In the genomic region with DNA sequence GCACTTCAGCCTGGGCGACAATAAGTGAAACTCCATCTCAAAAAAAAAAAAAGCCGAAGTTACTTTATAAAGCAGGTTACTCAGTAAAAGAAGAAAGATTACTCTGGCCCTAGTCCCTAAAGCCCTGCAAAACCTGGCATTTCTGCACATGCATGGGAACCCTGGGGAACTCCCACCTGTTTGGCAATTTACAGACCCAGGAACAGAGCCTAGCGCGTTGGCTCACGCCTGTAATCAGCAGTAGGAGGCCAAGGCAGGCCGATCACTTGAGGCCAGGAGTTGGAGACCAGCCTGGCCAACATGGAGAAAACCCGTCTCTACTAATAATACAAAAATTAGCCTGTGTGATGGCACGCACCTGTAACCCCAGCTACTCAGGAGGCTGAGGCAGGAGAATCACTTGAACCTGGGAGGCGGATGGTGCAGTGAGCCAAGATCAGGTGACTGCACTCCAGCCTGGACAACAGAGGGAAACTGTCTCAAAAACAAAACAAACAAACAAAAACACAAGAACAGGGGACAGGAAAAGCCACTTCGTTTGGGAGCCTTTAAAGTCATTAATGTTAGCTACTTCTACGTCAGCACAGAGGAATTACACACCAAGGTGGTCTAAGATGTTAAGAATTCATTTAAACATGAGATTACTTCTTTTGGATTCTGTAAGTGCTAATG, we compare ENCODE assay signal across 14 cellular contexts. TPM values are rescaled to one million over a fixed set of nuclear protein-coding genes. Genes with fewer than 3 reads are reported as not detected.
A peak's percentile ranks its signal among the peaks of the same experiment; 100 is the strongest.
DNase-seq lines count a peak whose midpoint lies in the region; ATAC-seq, FAIRE-seq and TF ChIP-seq lines count a peak whose summit lies in the region.
"Had no signal": no experiment of that assay in that cellular context is flagged by ENCODE, and none has a peak within 500 bp of the region (broad histone marks: within the 10 kb centered on the region; RNA-seq: fewer than 3 reads in every experiment).

No MANE protein-coding gene starts in this region.

- no peak for FAIRE-seq in HepG2 (lab: Jason Lieb, UNC)

- H3K27me3 ChIP-seq in GM23338 (ENCODE audit: insufficient read depth) (no peaks in the 10 kb centered on the region), HepG2 (ENCODE audit: control insufficient read depth in 1 of 2, insufficient read depth in 2 of 2, low read length in 2 of 2) (no peaks in the 10 kb centered on the region), skeletal muscle satellite cell (ENCODE audit: control insufficient read depth, insufficient read depth, low read length) (no peaks in the 10 kb centered on the region)
- H3K27me3 ChIP-seq: BLaER1 had no signal

- H3K9ac ChIP-seq in HepG2 (ENCODE audit: insufficient read depth, low read depth, low read length) (peak overlapping the region; percentile 85; the same call in 1 of the 2 replicates), skeletal muscle satellite cell (ENCODE audit: low read depth, low read length) (peak overlapping the region; percentile 10)
- H3K9ac ChIP-seq: BLaER1 had no signal

- H3K4me1 Mint-ChIP-seq in GM23338 (peaks cover 18% of the 10 kb centered on the region), chondrocyte (ENCODE audit: low read depth) (peaks cover 27% of the 10 kb centered on the region)
- H3K4me1 Mint-ChIP-seq: stimulated activated naive CD8-positive, alpha-beta T cell treated with anti-CD3 and anti-CD28 coated beads, Interleukin-15, amount 100 ng/mL, for 72 hours had no signal

- H3K27me3 Mint-ChIP-seq in GM23338 (ENCODE audit: insufficient read depth, low read depth, poor library complexity), result peaks cover 6% of the 10 kb centered on the region
- no peaks in the 10 kb centered on the region for H3K27me3 Mint-ChIP-seq in chondrocyte (ENCODE audit: low read depth)
- H3K27me3 Mint-ChIP-seq: stimulated activated naive CD8-positive, alpha-beta T cell treated with anti-CD3 and anti-CD28 coated beads, Interleukin-15, amount 100 ng/mL, for 72 hours had no signal

- no peak for ATAC-seq in GM23338
- no peak for ATAC-seq in HepG2
- ATAC-seq: stimulated activated naive CD8-positive, alpha-beta T cell treated with anti-CD3 and anti-CD28 coated beads, Interleukin-15, amount 100 ng/mL, for 72 hours had no signal

- H3K4me2 ChIP-seq in GM23338, result no peak overlapping the region
- 0 out of 2 replicates have a peak overlapping the region, but pooled peaks have one; percentile 76 for H3K4me2 ChIP-seq in HepG2 (ENCODE audit: low read depth, low read length)
- peak overlapping the region; percentile 69 for H3K4me2 ChIP-seq in skeletal muscle satellite cell (ENCODE audit: low read length)
- H3K4me2 ChIP-seq: BLaER1 had no signal

- no peak overlapping the region for H3K4me3 ChIP-seq in GM23338
- H3K4me3 ChIP-seq in HepG2 (replicated peaks in 1 of 3; ENCODE audit: insufficient read depth in 1 of 3, low read depth in 2 of 3, low read length in 3 of 3), result no peak overlapping the region
- no peak overlapping the region for H3K4me3 ChIP-seq in skeletal muscle satellite cell (ENCODE audit: low read length)
- H3K4me3 ChIP-seq: BLaER1 had no signal

- TF ChIP-seq CTCF in GM23338 (conservative IDR thresholded peaks at IDR 0.05; ENCODE audit: low read depth in 2 of 2) (no peak), chondrocyte (IDR thresholded peaks at IDR 0.05) (no peak), HepG2 (CRISPR knock-in tag; IDR thresholded peaks at IDR 0.05) (no peak)

- no peak for TF ChIP-seq EP300 in HepG2 (IDR thresholded peaks at IDR 0.05; ENCODE audit: low read depth in 2 of 2, low read length in 2 of 2)
- no peak for TF ChIP-seq EP300 in HepG2 (CRISPR knock-in tag; IDR thresholded peaks at IDR 0.05; ENCODE audit: borderline replicate concordance)

- TF ChIP-seq POLR2A in HepG2 (IDR thresholded peaks at IDR 0.05; ENCODE audit: insufficient read depth in 1 of 2, low read depth in 2 of 2, low read length in 2 of 2), result no peak

- POLR2A ChIA-PET in HepG2 (lab: Yijun Ruan, JAX), result interaction anchor here (0.7 to 4.9 kb wide), 12 partner anchors 10 to 164 kb away, joined by 3 to 71 read pairs (median 8); a partner anchor contains a TSS

- intact Hi-C loops in HepG2 (cut with micrococcal nuclease; ENCODE audit: unreplicated experiment), result loop anchor here (5.0 to 10.0 kb wide), 2 partner anchors 41 to 661 kb away; a partner anchor contains a TSS

- no peaks in the 10 kb centered on the region for H3K9me3 ChIP-seq in HepG2 (ENCODE audit: low read length)
- H3K9me3 ChIP-seq in skeletal muscle satellite cell (replicated peaks; ENCODE audit: low read length), result no peaks in the 10 kb centered on the region
- H3K9me3 ChIP-seq: BLaER1 had no signal

- in situ Hi-C loops in HepG2 (cut with HindIII; ENCODE audit: extremely low pct_ligation_motif_present, low pct_unique_long_range_greater_than_20kb), result loop anchor here (5.0 to 10.0 kb wide), 3 partner anchors 34 to 164 kb away; a partner anchor contains a TSS

- H3F3A ChIP-seq in GM23338 (replicated peaks; ENCODE audit: low read depth), result no peaks in the 10 kb centered on the region

- WGBS in HepG2 (ENCODE audit: low lambda C conversion rate), result 86% methylated on average over 11 of the region's 11 CpGs

- no TSS peak for BruUV-seq in HepG2 (replicated peaks; lab: Mats Ljungman, UMichigan)

- H3K9me3 Mint-ChIP-seq in GM23338 (no peaks in the 10 kb centered on the region), chondrocyte (ENCODE audit: low read depth) (no peaks in the 10 kb centered on the region)
- H3K9me3 Mint-ChIP-seq: stimulated activated naive CD8-positive, alpha-beta T cell treated with anti-CD3 and anti-CD28 coated beads, Interleukin-15, amount 100 ng/mL, for 72 hours had no signal

- H4K20me1 ChIP-seq in GM23338 (replicated peaks; ENCODE audit: insufficient read depth) (no peaks in the 10 kb centered on the region), HepG2 (ENCODE audit: insufficient read depth, low read length) (no peaks in the 10 kb centered on the region)
- H4K20me1 ChIP-seq: BLaER1 had no signal

- H3K79me2 ChIP-seq in GM23338 (replicated peaks; ENCODE audit: insufficient read depth), result no peaks in the 10 kb centered on the region
- H3K79me2 ChIP-seq in HepG2 (ENCODE audit: insufficient read depth, low read length), result no peaks in the 10 kb centered on the region

- CTCF ChIA-PET in HepG2 (lab: Yijun Ruan, JAX; ENCODE audit: low intra/inter-chr PET ratio, low total read pairs), result interaction anchor here (5.3 kb wide), 1 partner anchor 164 kb away, joined by 149 read pairs; no protein-coding TSS in a partner anchor

- H3K9me2 ChIP-seq in GM23338 (ENCODE audit: insufficient read depth), result no peaks in the 10 kb centered on the region

- H3K4me1 ChIP-seq in GM23338 (ENCODE audit: insufficient read depth), result peaks cover 7% of the 10 kb centered on the region; the same call in 1 of the 2 replicates
- peaks cover 76% of the 10 kb centered on the region for H3K4me1 ChIP-seq in HepG2 (ENCODE audit: insufficient read depth, low read length)
- H3K4me1 ChIP-seq in skeletal muscle satellite cell (ENCODE audit: control insufficient read depth, insufficient read depth, low read length), result peaks cover 21% of the 10 kb centered on the region
- H3K4me1 ChIP-seq: BLaER1 had no signal

- DNase-seq in GM23338 (ENCODE audit: low spot score), result no peak
- no peak for DNase-seq in chondrocyte (ENCODE audit: low spot score)
- DNase-seq in HepG2 (ENCODE audit: low spot score), result no peak
- no peak for DNase-seq in EL
- DNase-seq in epidermal melanocyte (ENCODE audit: insufficient read length, low spot score), result no peak
- DNase-seq in stimulated activated CD4-positive, alpha-beta T cell treated with anti-CD3 and anti-CD28 coated beads, Interleukin-15, amount 100 ng/mL, for 24 hours, result no peak
- no peak for DNase-seq in HT-29 (ENCODE audit: low spot score)
- DNase-seq: activated effector memory CD4-positive, alpha-beta T cell treated with anti-CD3 and anti-CD28 coated beads, Interleukin-2, amount 50 U/mL, for 16 hours; cortex of kidney; NCI-H510A; SHP77 treated with DMSO at 0.1 percent for 48 hours; stimulated activated naive CD8-positive, alpha-beta T cell treated with anti-CD3 and anti-CD28 coated beads, Interleukin-15, amount 100 ng/mL, for 72 hours had no signal

- peak overlapping the region; percentile 72 for H2AFZ ChIP-seq in GM23338
- H2AFZ ChIP-seq in HepG2 (ENCODE audit: low read length), result no peak overlapping the region

- H3K4me3 Mint-ChIP-seq in GM23338 (no peak overlapping the region), chondrocyte (ENCODE audit: unreplicated experiment) (no peak overlapping the region)
- H3K4me3 Mint-ChIP-seq: stimulated activated naive CD8-positive, alpha-beta T cell treated with anti-CD3 and anti-CD28 coated beads, Interleukin-15, amount 100 ng/mL, for 72 hours had no signal

- no peak for TF ChIP-seq RAD21 in HepG2 (CRISPR knock-in tag; IDR thresholded peaks at IDR 0.05)

- H3K36me3 Mint-ChIP-seq in GM23338 (ENCODE audit: low read depth), result no peaks in the 10 kb centered on the region
- no peaks in the 10 kb centered on the region for H3K36me3 Mint-ChIP-seq in chondrocyte (ENCODE audit: low read depth)

- H3K27ac ChIP-seq in GM23338 (ENCODE audit: low read depth), result no peak overlapping the region; the same call in 1 of the 2 replicates
- H3K27ac ChIP-seq in HepG2 (ENCODE audit: extremely low read length, insufficient read depth, low read length), result peak overlapping the region; percentile 86
- H3K27ac ChIP-seq: BLaER1 had no signal

- H3K27ac Mint-ChIP-seq in GM23338 (no peak overlapping the region), chondrocyte (ENCODE audit: unreplicated experiment) (peak overlapping the region; percentile 90)
- H3K27ac Mint-ChIP-seq: stimulated activated naive CD8-positive, alpha-beta T cell treated with anti-CD3 and anti-CD28 coated beads, Interleukin-15, amount 100 ng/mL, for 72 hours had no signal

- no peaks in the 10 kb centered on the region for H3K36me3 ChIP-seq in GM23338 (ENCODE audit: insufficient read depth)
- no peaks in the 10 kb centered on the region for H3K36me3 ChIP-seq in HepG2 (replicated peaks in 1 of 2; ENCODE audit: control insufficient read depth in 1 of 2, insufficient read depth in 2 of 2, low read length in 2 of 2)
- no peaks in the 10 kb centered on the region for H3K36me3 ChIP-seq in skeletal muscle satellite cell (ENCODE audit: insufficient read depth, low read length)
- H3K36me3 ChIP-seq: BLaER1 had no signal

RNA-seq across cellular contexts. Expression of a gene that starts 34.1 kb away (rescaled TPM):
- 22.3 and 27.5 TPM in 2 replicates for total RNA-seq in GM23338 (2014; rRNA removed; shearing (Covaris generic))
- polyA plus RNA-seq in GM23338 (2016; fragmentation: Nextera tagmentation; extraction: Ambion mirVana) (33.5 and 36.4 TPM in 2 replicates), HepG2 (2011; rRNA removed) (71.7 and 86.1 TPM in 2 replicates)
- total RNA-seq in chondrocyte (19.1 to 24.1 TPM (median 19.2 TPM) in 3 replicates), HepG2 (2016; rRNA removed; fragmentation: Illumina TruSeq; extraction: Trizol) (19.1 and 26.6 TPM in 2 replicates)
- 6.3 and 6.7 TPM in 2 replicates for total RNA-seq in HepG2 (2016; cell fraction: cytosol; rRNA removed; fragmentation: Illumina TruSeq; extraction: Trizol; ENCODE audit: low read depth)
- 21.4 and 27.7 TPM in 2 replicates for total RNA-seq in HepG2 (2016; cell fraction: insoluble cytoplasmic fraction; rRNA removed; fragmentation: Illumina TruSeq; extraction: Trizol)
- 21.8 and 22.7 TPM in 2 replicates for total RNA-seq in HepG2 (2016; cell fraction: membrane; rRNA removed; fragmentation: Illumina TruSeq; extraction: Trizol)
- 17.5 and 18.0 TPM in 2 replicates for total RNA-seq in HepG2 (2016; cell fraction: nucleus; rRNA removed; fragmentation: Illumina TruSeq; extraction: Trizol)
- polyA plus RNA-seq in HepG2 (2011; cell fraction: cytosol; rRNA removed), result 77.8 and 91.0 TPM in 2 replicates
- 27.9 and 29.6 TPM in 2 replicates for polyA plus RNA-seq in HepG2 (2011; cell fraction: nucleus; rRNA removed)
- polyA plus RNA-seq in HepG2 (2012), result 81.4 and 85.6 TPM in 2 replicates
- 19.6 and 23.2 TPM in 2 replicates for polyA plus RNA-seq in HepG2 (2016; cell fraction: cytosol; fragmentation: Illumina TruSeq; extraction: Trizol; ENCODE audit: low read depth)
- polyA plus RNA-seq in HepG2 (2016; cell fraction: insoluble cytoplasmic fraction; fragmentation: Illumina TruSeq; extraction: Trizol; ENCODE audit: low read depth), result 98.4 and 103 TPM in 2 replicates
- 54.7 and 54.8 TPM in 2 replicates for polyA plus RNA-seq in HepG2 (2016; cell fraction: membrane; fragmentation: Illumina TruSeq; extraction: Trizol; ENCODE audit: low read depth)
- 83.9 and 93.7 TPM in 2 replicates for polyA plus RNA-seq in HepG2 (2016; cell fraction: nucleus; fragmentation: Illumina TruSeq; extraction: Trizol; ENCODE audit: insufficient read depth, low read depth)
- polyA minus RNA-seq in HepG2 (2011; rRNA and poly(A)+ RNA removed; ENCODE audit: low replicate concordance), result 56.5 and 79.5 TPM in 2 replicates
- 35.3 and 39.6 TPM in 2 replicates for polyA minus RNA-seq in HepG2 (2011; cell fraction: cytosol; rRNA and poly(A)+ RNA removed)
- 15.4 and 17.6 TPM in 2 replicates for polyA minus RNA-seq in HepG2 (2011; cell fraction: nucleus; rRNA and poly(A)+ RNA removed)
- total RNA-seq in skeletal muscle satellite cell (2012; rRNA removed), result 14.7 and 15.5 TPM in 2 replicates
- 4.6 and 6.4 TPM in 2 replicates for total RNA-seq in HT-29 (2014; rRNA removed; shearing (Covaris generic))

RNA-seq across cellular contexts. Expression of a gene that starts 43.4 kb away (rescaled TPM):
- total RNA-seq in GM23338 (2014; rRNA removed; shearing (Covaris generic)), result 25.0 and 31.6 TPM in 2 replicates
- polyA plus RNA-seq in GM23338 (2016; fragmentation: Nextera tagmentation; extraction: Ambion mirVana), result 53.6 and 64.0 TPM in 2 replicates
- 22.8 to 27.9 TPM (median 27.0 TPM) in 3 replicates for total RNA-seq in chondrocyte
- total RNA-seq in HepG2 (2016; rRNA removed; fragmentation: Illumina TruSeq; extraction: Trizol), result 110 and 163 TPM in 2 replicates
- 16.4 and 17.4 TPM in 2 replicates for total RNA-seq in HepG2 (2016; cell fraction: cytosol; rRNA removed; fragmentation: Illumina TruSeq; extraction: Trizol; ENCODE audit: low read depth)
- 111 and 170 TPM in 2 replicates for total RNA-seq in HepG2 (2016; cell fraction: insoluble cytoplasmic fraction; rRNA removed; fragmentation: Illumina TruSeq; extraction: Trizol)
- 31.8 and 35.9 TPM in 2 replicates for total RNA-seq in HepG2 (2016; cell fraction: membrane; rRNA removed; fragmentation: Illumina TruSeq; extraction: Trizol)
- total RNA-seq in HepG2 (2016; cell fraction: nucleus; rRNA removed; fragmentation: Illumina TruSeq; extraction: Trizol), result 50.7 and 59.2 TPM in 2 replicates
- polyA plus RNA-seq in HepG2 (2011; rRNA removed), result 57.8 and 68.7 TPM in 2 replicates
- 33.0 and 55.6 TPM in 2 replicates for polyA plus RNA-seq in HepG2 (2011; cell fraction: cytosol; rRNA removed)
- polyA plus RNA-seq in HepG2 (2011; cell fraction: nucleus; rRNA removed), result 13.9 and 18.7 TPM in 2 replicates
- 52.5 and 74.2 TPM in 2 replicates for polyA plus RNA-seq in HepG2 (2012)
- polyA plus RNA-seq in HepG2 (2016; cell fraction: cytosol; fragmentation: Illumina TruSeq; extraction: Trizol; ENCODE audit: low read depth), result 13.9 and 14.8 TPM in 2 replicates
- polyA plus RNA-seq in HepG2 (2016; cell fraction: insoluble cytoplasmic fraction; fragmentation: Illumina TruSeq; extraction: Trizol; ENCODE audit: low read depth), result 142 and 152 TPM in 2 replicates
- polyA plus RNA-seq in HepG2 (2016; cell fraction: membrane; fragmentation: Illumina TruSeq; extraction: Trizol; ENCODE audit: low read depth), result 22.0 and 26.2 TPM in 2 replicates
- 50.5 and 52.0 TPM in 2 replicates for polyA plus RNA-seq in HepG2 (2016; cell fraction: nucleus; fragmentation: Illumina TruSeq; extraction: Trizol; ENCODE audit: insufficient read depth, low read depth)
- 11.0 and 20.1 TPM in 2 replicates for polyA minus RNA-seq in HepG2 (2011; rRNA and poly(A)+ RNA removed; ENCODE audit: low replicate concordance)
- polyA minus RNA-seq in HepG2 (2011; cell fraction: cytosol; rRNA and poly(A)+ RNA removed), result 37.9 and 41.4 TPM in 2 replicates
- 48.5 and 48.9 TPM in 2 replicates for polyA minus RNA-seq in HepG2 (2011; cell fraction: nucleus; rRNA and poly(A)+ RNA removed)
- total RNA-seq in skeletal muscle satellite cell (2012; rRNA removed), result 32.2 and 32.3 TPM in 2 replicates
- total RNA-seq in HT-29 (2014; rRNA removed; shearing (Covaris generic)), result 9.9 and 14.1 TPM in 2 replicates
